ENCODE assay signal across 8 cellular contexts in genomic region chr16:29926675-29927522, GRCh38. TPM values are rescaled to one million over a fixed set of nuclear protein-coding genes. Genes with fewer than 3 reads are reported as not detected.
DNase-seq lines count a peak whose midpoint lies in the region; ATAC-seq and TF ChIP-seq lines count a peak whose summit lies in the region.

No MANE protein-coding gene starts in this region.

- peaks cover 33% of the 10 kb centered on the region for H3K79me2 ChIP-seq in PC-3 (ENCODE audit: low read length)

- no peaks in the 10 kb centered on the region for H3K9me3 Mint-ChIP-seq in effector memory CD8-positive, alpha-beta T cell
- no peaks in the 10 kb centered on the region for H3K9me3 Mint-ChIP-seq in mesothelial cell of epicardium

- peak overlapping the region; percentile 93 to 98 for H3K27ac Mint-ChIP-seq in effector memory CD8-positive, alpha-beta T cell
- peak overlapping the region; percentile 98 for H3K27ac Mint-ChIP-seq in mesothelial cell of epicardium

- peak overlapping the region; percentile 91 to 96 for H3K4me3 Mint-ChIP-seq in effector memory CD8-positive, alpha-beta T cell
- peak overlapping the region; percentile 95 for H3K4me3 Mint-ChIP-seq in mesothelial cell of epicardium

- no peaks in the 10 kb centered on the region for H3F3A ChIP-seq in PC-3 (ENCODE audit: low read length, unreplicated experiment)

- no peaks in the 10 kb centered on the region for H3K27me3 ChIP-seq in PC-3 (ENCODE audit: low read length)
- H3K27me3 ChIP-seq in upper lobe of right lung = no peaks in the 10 kb centered on the region

- no TSS peak for BruUV-seq in PC-3 (replicated peaks; lab: Mats Ljungman, UMichigan)

- no peaks in the 10 kb centered on the region for H3K27me3 Mint-ChIP-seq in effector memory CD8-positive, alpha-beta T cell
- no peaks in the 10 kb centered on the region for H3K27me3 Mint-ChIP-seq in mesothelial cell of epicardium (ENCODE audit: low read depth)

- peaks cover 22 to 40% of the 10 kb centered on the region in 2 donors for H3K4me1 Mint-ChIP-seq in effector memory CD8-positive, alpha-beta T cell (ENCODE audit: low read depth in 2 of 2)
- H3K4me1 Mint-ChIP-seq in mesothelial cell of epicardium = peaks cover 31% of the 10 kb centered on the region

- H3K4me3 ChIP-seq in PC-3 (ENCODE audit: low read length) (peak overlapping the region; percentile 92), upper lobe of right lung (peak overlapping the region; percentile 97)

- no peaks in the 10 kb centered on the region for H3K36me3 ChIP-seq in PC-3 (ENCODE audit: low read depth, low read length)
- H3K36me3 ChIP-seq in upper lobe of right lung = peaks cover 13% of the 10 kb centered on the region

- H3K4me2 ChIP-seq in PC-3 (ENCODE audit: low read length) = peak overlapping the region; percentile 89

- H3K9me2 ChIP-seq in PC-3 (replicated peaks; ENCODE audit: low read length) = no peaks in the 10 kb centered on the region

- H3K4me1 ChIP-seq in PC-3 (ENCODE audit: insufficient read depth, low read length) (peaks cover 15% of the 10 kb centered on the region; the same call in 1 of the 2 replicates), upper lobe of right lung (peaks cover 20% of the 10 kb centered on the region)

- H3K27ac ChIP-seq in PC-3 (ENCODE audit: low read length) (peak overlapping the region; percentile 62), upper lobe of right lung (peak overlapping the region; percentile 90)

- CTCF ChIA-PET in PC-3 (lab: Charles Lee) = no interaction called here

- peak; percentile 13 for ATAC-seq in GM21528 (IDR thresholded peaks at IDR 0.05; ENCODE audit: low FRiP score, unreplicated experiment)
- ATAC-seq in PC-3 = peak; percentile 46; the same call in 1 of the 2 replicates
- ATAC-seq in effector memory CD8-positive, alpha-beta T cell (replicated peaks) = no peak
- peak; percentile 18 for ATAC-seq in upper lobe of right lung
- no peak for ATAC-seq in HG03139 (IDR thresholded peaks at IDR 0.05; ENCODE audit: unreplicated experiment)
- ATAC-seq in GM18858 (IDR thresholded peaks at IDR 0.05; ENCODE audit: unreplicated experiment) = no peak

- peaks cover 31% of the 10 kb centered on the region for H3K36me3 Mint-ChIP-seq in effector memory CD8-positive, alpha-beta T cell (ENCODE audit: insufficient read depth)
- no peaks in the 10 kb centered on the region for H3K36me3 Mint-ChIP-seq in mesothelial cell of epicardium

- H3K9me3 ChIP-seq in PC-3 (ENCODE audit: low read length) (no peaks in the 10 kb centered on the region), upper lobe of right lung (no peaks in the 10 kb centered on the region)

- DNase-seq in Ammon's horn (ENCODE audit: low spot score) = peak; percentile 68
- peak; percentile 19 for DNase-seq in PC-3
- no peak for DNase-seq in effector memory CD8-positive, alpha-beta T cell
- DNase-seq in mesothelial cell of epicardium (ENCODE audit: low spot score in 2 of 2, unreplicated experiment in 2 of 2) = no peak
- peak; percentile 9 for DNase-seq in upper lobe of right lung

- TF ChIP-seq CTCF in PC-3 (conservative IDR thresholded peaks at IDR 0.05; ENCODE audit: low read depth, low read length) (no peak), mesothelial cell of epicardium (IDR thresholded peaks at IDR 0.05; ENCODE audit: unreplicated experiment) (no peak), upper lobe of right lung (IDR thresholded peaks at IDR 0.05) (no peak)

- H4K20me1 ChIP-seq in PC-3 (ENCODE audit: low read length) = no peaks in the 10 kb centered on the region

- POLR2A ChIA-PET in PC-3 (lab: Charles Lee; ENCODE audit: unreplicated experiment) = interaction anchor here (0.6 to 1.0 kb wide), 4 partner anchors 14 to 49 kb away, joined by 3 to 5 read pairs (median 3); partner anchors contain the start of genes SEZ6L2 and TAOK2

- intact Hi-C loops in PC-3 (cut with micrococcal nuclease) (loop anchor here (2.0 to 5.0 kb wide), 2 partner anchors 18 to 45 kb away; partner anchors contain the start of gene TAOK2), upper lobe of right lung (cut with DNase I) (loop anchor here (10.0 kb wide), 1 partner anchor 68 kb away; the partner anchor contains the start of genes HIRIP3 and INO80E)

- peak overlapping the region; percentile 88 for H2AFZ ChIP-seq in PC-3 (ENCODE audit: low read length)

- H3K9ac ChIP-seq in PC-3 (ENCODE audit: low read length) = peak overlapping the region; percentile 91

RNA-seq across cellular contexts. Expression of gene KCTD13, which starts 0.9 kb away (rescaled TPM):
- total RNA-seq in PC-3 (2014; rRNA removed) = 8.2 and 30.2 TPM in 2 replicates
- total RNA-seq in mesothelial cell of epicardium = 26.4 to 30.6 TPM (median 30.5 TPM) in 3 replicates
- total RNA-seq in upper lobe of right lung = 23.5 TPM

RNA-seq across cellular contexts. Expression of gene ASPHD1, which starts 26.6 kb away (rescaled TPM):
- total RNA-seq in PC-3 (2014; rRNA removed) (2.0 and 3.9 TPM in 2 replicates), mesothelial cell of epicardium (13.6 to 14.6 TPM (median 14.2 TPM) in 3 replicates), upper lobe of right lung (4.4 TPM)

RNA-seq across cellular contexts. Expression of gene SEZ6L2, which starts 27.5 kb away (rescaled TPM):
- total RNA-seq in PC-3 (2014; rRNA removed) (23.7 and 25.3 TPM in 2 replicates), mesothelial cell of epicardium (28.8 to 30.4 TPM (median 29.1 TPM) in 3 replicates), upper lobe of right lung (11.9 TPM)

RNA-seq across cellular contexts. Expression of gene TMEM219, which starts 35.0 kb away (rescaled TPM):
- total RNA-seq in PC-3 (2014; rRNA removed) (53.0 and 60.9 TPM in 2 replicates), mesothelial cell of epicardium (85.9 to 93.0 TPM (median 87.5 TPM) in 3 replicates), upper lobe of right lung (133 TPM)

RNA-seq across cellular contexts. Expression of gene TAOK2, which starts 46.8 kb away (rescaled TPM):
- total RNA-seq in PC-3 (2014; rRNA removed) = 34.1 and 47.4 TPM in 2 replicates
- total RNA-seq in mesothelial cell of epicardium = 47.3 to 51.3 TPM (median 48.3 TPM) in 3 replicates
- total RNA-seq in upper lobe of right lung = 75.4 TPM

Comparison
In these comparisons a context has a peak if more than half of its experiments do, and no peak if none do; other contexts are left out.
1. DNase-seq: peak in Ammon's horn (single experiment), PC-3 (single experiment) and upper lobe of right lung (single experiment); none in effector memory CD8-positive, alpha-beta T cell (0 of 3) and mesothelial cell of epicardium (0 of 2).
2. ATAC-seq: peak in GM21528 (single experiment), PC-3 (single experiment) and upper lobe of right lung (single experiment); none in effector memory CD8-positive, alpha-beta T cell (single experiment), HG03139 (single experiment) and GM18858 (single experiment).